9 cellular contexts compared by ENCODE assay signal in genomic region chr7:30162622-30163124, GRCh38. TPM values are rescaled to one million over a fixed set of nuclear protein-coding genes. Genes with fewer than 3 reads are reported as not detected.
DNase-seq lines count a peak whose midpoint lies in the region; ATAC-seq and TF ChIP-seq lines count a peak whose summit lies in the region.
"Had no signal": no experiment of that assay in that cellular context is flagged by ENCODE, and none has a peak within 500 bp of the region (broad histone marks: within the 10 kb centered on the region; RNA-seq: fewer than 3 reads in every experiment).

No MANE protein-coding gene starts in this region.

- H3K4me1 ChIP-seq in left ventricle myocardium inferior, result peaks cover 43% of the 10 kb centered on the region
- H3K4me1 ChIP-seq in mesodermal cell (ENCODE audit: control insufficient read depth, insufficient read depth, low read length, poor library complexity, severe bottlenecking), result peaks cover 24% of the 10 kb centered on the region

- DNase-seq in left ventricle myocardium inferior (no peak), cardiac septum (ENCODE audit: low spot score) (no peak), NCI-H1436 treated with DMSO at 0.1 percent for 48 hours (lab: John Stamatoyannopoulos, UW) (peak; percentile 93), amniotic epithelial cell (ENCODE audit: low read depth) (peak; percentile 45), NCI-H2196 treated with DMSO at 0.1 percent for 48 hours (lab: John Stamatoyannopoulos, UW; ENCODE audit: unreplicated experiment) (no peak)
- no peak for DNase-seq in stimulated activated naive CD4-positive, alpha-beta T cell treated with Interleukin-2 at 50 U/mL for 16 hours (lab: John Stamatoyannopoulos, UW)

- no peak for ATAC-seq in GM21528 (IDR thresholded peaks at IDR 0.05; ENCODE audit: low FRiP score, unreplicated experiment)

- peak overlapping the region; percentile 54 for H3K27ac ChIP-seq in left ventricle myocardium inferior (replicated peaks)
- peak overlapping the region; percentile 51 for H3K27ac ChIP-seq in mesodermal cell (ENCODE audit: low read depth, low read length, severe bottlenecking)
- H3K27ac ChIP-seq: cardiac muscle cell had no signal

- H3K36me3 ChIP-seq in left ventricle myocardium inferior (peaks cover 4% of the 10 kb centered on the region), mesodermal cell (ENCODE audit: control insufficient read depth, insufficient read depth, low read length) (no peaks in the 10 kb centered on the region)
- H3K36me3 ChIP-seq: cardiac muscle cell had no signal

- TF ChIP-seq CTCF in left ventricle myocardium inferior (IDR thresholded peaks at IDR 0.05; ENCODE audit: borderline replicate concordance), result no peak

- H3K9me3 ChIP-seq in left ventricle myocardium inferior (replicated peaks) (no peaks in the 10 kb centered on the region), mesodermal cell (ENCODE audit: control insufficient read depth, low read length) (no peaks in the 10 kb centered on the region)

- intact Hi-C loops in left ventricle myocardium inferior (cut with micrococcal nuclease), result loop anchor here (10.0 kb wide), 1 partner anchor 112 kb away; no protein-coding TSS in a partner anchor
- intact Hi-C loops in cardiac septum (cut with DNase I), result loop anchor here (5.0 to 10.0 kb wide), 2 partner anchors 115 to 252 kb away; no protein-coding TSS in a partner anchor

- H3K27me3 ChIP-seq in left ventricle myocardium inferior (ENCODE audit: low read depth), result no peaks in the 10 kb centered on the region

- no peak overlapping the region for H3K4me3 ChIP-seq in left ventricle myocardium inferior
- no peak overlapping the region for H3K4me3 ChIP-seq in mesodermal cell (ENCODE audit: extremely low read depth, insufficient read depth, low read length, poor library complexity, severe bottlenecking)
- H3K4me3 ChIP-seq: cardiac muscle cell had no signal

- 3 to 27% methylated on average over 4 of the region's 5 CpGs for WGBS in mesodermal cell (ENCODE audit: insufficient coverage in 2 of 2), 2 experiments

RNA-seq across cellular contexts. Expression of gene MTURN, which starts 27.9 kb away (rescaled TPM):
- total RNA-seq in left ventricle myocardium inferior (21.3 TPM), cardiac septum (49.3 TPM)
- polyA plus RNA-seq in mesodermal cell (2013, experiment 1 of 2), result 14.6 TPM
- 9.9 TPM for polyA plus RNA-seq in mesodermal cell (2013, experiment 2 of 2)

Comparison
In these comparisons a context has a peak if more than half of its experiments do, and no peak if none do; other contexts are left out.
1. DNase-seq: peak in NCI-H1436 treated with DMSO at 0.1 percent for 48 hours (single experiment) and amniotic epithelial cell (single experiment); none in left ventricle myocardium inferior (single experiment), cardiac septum (single experiment), stimulated activated naive CD4-positive, alpha-beta T cell treated with Interleukin-2 at 50 U/mL for 16 hours (single experiment) and NCI-H2196 treated with DMSO at 0.1 percent for 48 hours (single experiment).